ENCODE assay signal across 24 cellular contexts in the genomic region with DNA sequence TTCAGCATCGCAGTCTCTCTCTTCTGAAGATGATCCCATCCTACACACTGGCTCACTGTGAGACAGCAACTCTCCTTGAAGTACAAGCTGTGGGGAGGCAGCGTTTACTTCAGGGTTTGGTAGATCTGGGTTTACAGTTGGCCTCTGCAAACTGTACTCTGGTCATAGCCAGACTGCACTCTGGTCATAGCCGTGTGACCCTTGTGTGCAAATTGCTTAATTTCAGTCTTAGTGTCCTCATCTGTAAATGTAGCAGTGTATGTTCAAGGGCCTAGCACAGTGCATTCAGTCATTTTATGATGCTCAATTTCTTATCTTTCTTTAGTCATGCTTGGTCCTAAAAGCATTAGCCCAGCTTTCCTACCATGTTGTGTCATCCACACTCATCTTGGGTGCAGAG.
"Had no signal": no experiment of that assay in that cellular context is flagged by ENCODE, and none has a peak within 500 bp of the region (broad histone marks: within the 10 kb centered on the region; RNA-seq: fewer than 3 reads in every experiment).

No MANE protein-coding gene starts in this region.

- H3K27me3 ChIP-seq: heart right ventricle, neural progenitor cell, pancreas, sigmoid colon, testis, tibial nerve had no signal

- H3K27ac ChIP-seq: heart right ventricle, left ventricle myocardium inferior, neural progenitor cell, pancreas, psoas muscle, sigmoid colon, skin epidermis, testis, tibial nerve had no signal

- H3K4me1 ChIP-seq: psoas muscle, testis had no signal

- H3K36me3 ChIP-seq: heart right ventricle, left ventricle myocardium inferior, neural progenitor cell, pancreas, sigmoid colon, tibial nerve had no signal

- FAIRE-seq: endometrium, frontal cortex, pancreas had no signal

- H3K4me3 Mint-ChIP-seq: natural killer cell treated with Interleukin-12 subunit alpha and Interleukin-12 subunit beta and Interleukin-15 and Interleukin-18, amount 100 ng/mL, for 72 hours; neural progenitor cell; stimulated activated naive B cell treated with anti-CD40 and anti-IgM and Interleukin-4, amounts not matched to agents 10 μg/mL and 1 μg/mL and 100 μg/mL, for 72 hours; stimulated activated naive CD8-positive, alpha-beta T cell treated with anti-CD3 and anti-CD28 coated beads, Interleukin-15, amount 100 ng/mL, for 72 hours had no signal

- H3K36me3 Mint-ChIP-seq: natural killer cell treated with Interleukin-12 subunit alpha and Interleukin-12 subunit beta and Interleukin-15 and Interleukin-18, amount 100 ng/mL, for 72 hours; neural progenitor cell; stimulated activated naive B cell treated with anti-CD40 and anti-IgM and Interleukin-4, amounts not matched to agents 10 μg/mL and 1 μg/mL and 100 μg/mL, for 72 hours had no signal

- ATAC-seq: esophagus mucosa; heart right ventricle; psoas muscle; stimulated activated naive B cell treated with anti-CD40 and anti-IgM and Interleukin-4, amounts not matched to agents 10 μg/mL and 1 μg/mL and 100 μg/mL, for 72 hours; stimulated activated naive CD8-positive, alpha-beta T cell treated with anti-CD3 and anti-CD28 coated beads, Interleukin-15, amount 100 ng/mL, for 72 hours had no signal

- H3K9me3 ChIP-seq: heart right ventricle, left ventricle myocardium inferior, pancreas, psoas muscle, sigmoid colon, testis, tibial nerve had no signal

- H3K9me3 Mint-ChIP-seq: natural killer cell treated with Interleukin-12 subunit alpha and Interleukin-12 subunit beta and Interleukin-15 and Interleukin-18, amount 100 ng/mL, for 72 hours; neural progenitor cell; stimulated activated naive CD8-positive, alpha-beta T cell treated with anti-CD3 and anti-CD28 coated beads, Interleukin-15, amount 100 ng/mL, for 72 hours had no signal

- H3K4me3 ChIP-seq: heart right ventricle, left ventricle myocardium inferior, lung, neural progenitor cell, pancreas, psoas muscle, sigmoid colon, skin epidermis, testis, tibial nerve had no signal

- H3K9ac ChIP-seq: neural progenitor cell had no signal

- H3K27ac Mint-ChIP-seq: natural killer cell treated with Interleukin-12 subunit alpha and Interleukin-12 subunit beta and Interleukin-15 and Interleukin-18, amount 100 ng/mL, for 72 hours; neural progenitor cell; stimulated activated naive B cell treated with anti-CD40 and anti-IgM and Interleukin-4, amounts not matched to agents 10 μg/mL and 1 μg/mL and 100 μg/mL, for 72 hours; stimulated activated naive CD8-positive, alpha-beta T cell treated with anti-CD3 and anti-CD28 coated beads, Interleukin-15, amount 100 ng/mL, for 72 hours had no signal

- DNase-seq: effector memory CD4-positive, alpha-beta T cell; heart right ventricle; islet precursor cell; left ventricle myocardium inferior; mesenchymal stem cell; midbrain; occipital lobe; pancreas; psoas muscle; retina; sigmoid colon; stimulated activated CD4-positive, alpha-beta T cell treated with anti-CD3 and anti-CD28 coated beads, Interleukin-2, amount 100 ng/mL, for 24 hours; stimulated activated CD4-positive, alpha-beta T cell treated with anti-CD3 and anti-CD28 coated beads, Interleukin-4, amount 100 ng/mL, for 4 hours; stimulated activated naive B cell treated with anti-CD40 and anti-IgM and Interleukin-4, amounts not matched to agents 10 μg/mL and 1 μg/mL and 100 μg/mL, for 72 hours; stimulated activated naive CD8-positive, alpha-beta T cell treated with anti-CD3 and anti-CD28 coated beads, Interleukin-15, amount 100 ng/mL, for 72 hours; testis had no signal

- H3K4me1 Mint-ChIP-seq: stimulated activated naive B cell treated with anti-CD40 and anti-IgM and Interleukin-4, amounts not matched to agents 10 μg/mL and 1 μg/mL and 100 μg/mL, for 72 hours; stimulated activated naive CD8-positive, alpha-beta T cell treated with anti-CD3 and anti-CD28 coated beads, Interleukin-15, amount 100 ng/mL, for 72 hours had no signal
